ENCODE assay signal across 17 cellular contexts in the genomic region with DNA sequence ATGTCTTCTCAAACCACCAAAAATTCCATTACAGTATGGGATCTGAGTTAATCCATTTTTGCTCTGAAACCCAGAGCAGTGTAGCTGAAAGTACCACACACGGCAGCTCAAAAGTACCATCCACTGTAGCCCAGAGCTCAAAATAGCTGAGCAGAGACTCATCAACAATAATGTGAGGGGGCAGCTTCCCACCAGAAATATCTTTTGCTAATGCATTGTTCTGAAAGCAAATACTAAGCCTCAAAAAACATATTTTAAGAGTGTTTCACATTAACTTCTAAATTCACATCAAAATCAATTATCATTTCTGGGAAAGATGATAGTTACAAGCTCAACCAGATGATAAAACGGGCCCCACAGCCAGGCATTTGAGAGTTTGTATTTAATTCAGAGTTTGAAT.
"Had no signal": no experiment of that assay in that cellular context is flagged by ENCODE, and none has a peak within 500 bp of the region (broad histone marks: within the 10 kb centered on the region; RNA-seq: fewer than 3 reads in every experiment).

No MANE protein-coding gene starts in this region.

- ATAC-seq: upper lobe of right lung, WTC11 had no signal

- H3K9me3 ChIP-seq: esophagus muscularis mucosa, ovary, sigmoid colon, thoracic aorta, upper lobe of right lung had no signal

- H3K36me3 ChIP-seq: esophagus muscularis mucosa, ovary, sigmoid colon, thoracic aorta, upper lobe of right lung had no signal

- H3K27ac ChIP-seq: coronary artery, esophagus muscularis mucosa, ovary, sigmoid colon, thoracic aorta, upper lobe of right lung had no signal

- DNase-seq: activated CD4-positive, alpha-beta T cell treated with anti-CD3 and anti-CD28 coated beads for 48 hours; activated naive CD4-positive, alpha-beta T cell treated with Interleukin-2 at 50 U/mL for 16 hours; central memory CD4-positive, alpha-beta T cell; effector CD4-positive, alpha-beta T cell; foreskin fibroblast; hippocampal formation; mesendoderm; nephron progenitor cell; ovary; sigmoid colon; stimulated activated CD4-positive, alpha-beta T cell treated with anti-CD3 and anti-CD28 coated beads, Interleukin-12 subunit alpha, Interleukin-12 subunit beta, amount 100 ng/mL, for 4 hours; stimulated activated CD4-positive, alpha-beta T cell treated with anti-CD3 and anti-CD28 coated beads, Interleukin-2, amount 100 ng/mL, for 24 hours; upper lobe of right lung had no signal

- H3K4me1 ChIP-seq: sigmoid colon, upper lobe of right lung had no signal

- H3K4me3 ChIP-seq: coronary artery, esophagus muscularis mucosa, ovary, sigmoid colon, thoracic aorta, upper lobe of right lung had no signal

- H3K27me3 ChIP-seq: esophagus muscularis mucosa, ovary, sigmoid colon, upper lobe of right lung had no signal
